In the genomic region with DNA sequence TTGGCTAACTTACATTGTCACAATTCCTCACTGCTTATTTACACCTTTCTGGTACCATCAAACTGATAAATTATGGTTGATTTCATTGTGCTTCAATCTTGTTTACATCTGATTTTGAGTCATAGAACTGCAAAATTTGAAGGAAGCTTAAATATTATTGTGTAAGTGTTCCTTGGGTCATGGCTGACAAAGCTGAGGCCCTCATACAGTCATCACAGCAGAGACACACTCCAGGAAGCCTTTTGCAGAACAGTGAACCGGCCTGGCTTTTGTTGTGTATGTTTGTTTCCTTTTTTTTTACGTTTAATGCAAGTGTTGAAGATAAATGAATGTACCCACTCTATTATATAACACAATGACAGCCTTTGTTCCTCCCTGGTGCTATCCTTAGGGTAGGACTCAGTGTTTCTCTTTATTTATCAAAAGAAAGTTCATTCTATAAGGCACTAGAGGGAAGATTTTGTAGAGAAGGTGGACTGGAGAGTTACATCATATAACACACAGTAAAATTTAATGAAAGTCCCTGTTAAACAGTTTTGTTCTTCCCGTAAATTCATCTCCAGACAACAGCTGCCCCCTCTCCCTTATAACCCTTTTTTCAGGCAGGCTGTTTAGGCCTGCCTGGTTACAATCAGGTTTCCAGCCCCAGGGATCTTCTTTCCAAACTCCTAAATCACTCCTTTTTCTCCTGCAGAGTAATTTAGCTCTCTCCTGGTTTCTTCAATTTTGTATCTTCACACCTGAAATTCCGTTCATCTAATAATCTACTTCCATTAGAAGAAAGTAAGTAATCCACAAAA, we compare ENCODE assay signal across 16 cellular contexts. TPM values are rescaled to one million over a fixed set of nuclear protein-coding genes. Genes with fewer than 3 reads are reported as not detected.
DNase-seq lines count a peak whose midpoint lies in the region; ATAC-seq, FAIRE-seq and TF ChIP-seq lines count a peak whose summit lies in the region.
"Had no signal": no experiment of that assay in that cellular context is flagged by ENCODE, and none has a peak within 500 bp of the region (broad histone marks: within the 10 kb centered on the region; RNA-seq: fewer than 3 reads in every experiment).

No MANE protein-coding gene starts in this region.

- no peak for TF ChIP-seq CTCF in right lobe of liver (IDR thresholded peaks at IDR 0.05)
- no peak for TF ChIP-seq CTCF in HepG2 (CRISPR knock-in tag; IDR thresholded peaks at IDR 0.05)
- no peak for TF ChIP-seq CTCF in left lung (IDR thresholded peaks at IDR 0.05)
- TF ChIP-seq CTCF in heart right ventricle (IDR thresholded peaks at IDR 0.05), result no peak

- H3K4me3 ChIP-seq in right lobe of liver (no peak overlapping the region), HepG2 (replicated peaks in 1 of 3; ENCODE audit: insufficient read depth in 1 of 3, low read depth in 2 of 3, low read length in 3 of 3) (no peak overlapping the region), left lung (no peak overlapping the region), heart right ventricle (no peak overlapping the region)
- H3K4me3 ChIP-seq: colonic mucosa, sigmoid colon, transverse colon had no signal

- FAIRE-seq in HepG2 (lab: Jason Lieb, UNC), result no peak

- intact Hi-C loops in right lobe of liver (cut with DNase I) (no loop called here), HepG2 (cut with micrococcal nuclease; ENCODE audit: unreplicated experiment) (no loop called here), left lung (cut with DNase I) (no loop called here), Right ventricle myocardium superior (cut with DNase I) (no loop called here), left cardiac atrium (cut with DNase I) (no loop called here), heart right ventricle (cut with DNase I) (no loop called here)

- no peaks in the 10 kb centered on the region for H3K79me2 ChIP-seq in HepG2 (ENCODE audit: insufficient read depth, low read length)

- no peak overlapping the region for H3K27ac ChIP-seq in right lobe of liver
- no peak overlapping the region for H3K27ac ChIP-seq in HepG2 (ENCODE audit: extremely low read length, insufficient read depth, low read length)
- peak overlapping the region in 1 of 2 donors; percentile 41 for H3K27ac ChIP-seq in left lung
- peak overlapping the region in 1 of 10 donors; percentile 41 for H3K27ac ChIP-seq in heart right ventricle
- H3K27ac ChIP-seq: colonic mucosa, transverse colon had no signal

- no peak overlapping the region for H3K4me2 ChIP-seq in HepG2 (ENCODE audit: low read depth, low read length)

- in situ Hi-C loops in HepG2 (cut with HindIII; ENCODE audit: extremely low pct_ligation_motif_present, low pct_unique_long_range_greater_than_20kb), result no loop called here

- POLR2A ChIA-PET in HepG2 (lab: Yijun Ruan, JAX), result no interaction called here

- H3K4me1 ChIP-seq in right lobe of liver (no peaks in the 10 kb centered on the region), HepG2 (ENCODE audit: insufficient read depth, low read length) (no peaks in the 10 kb centered on the region), left lung (peaks cover 4 to 13% of the 10 kb centered on the region in 2 donors), heart right ventricle (peaks cover 0 to 19% (median 0%) of the 10 kb centered on the region in 9 donors)
- H3K4me1 ChIP-seq: colonic mucosa, sigmoid colon had no signal

- TF ChIP-seq EP300 in HepG2 (IDR thresholded peaks at IDR 0.05; ENCODE audit: low read depth in 2 of 2, low read length in 2 of 2) (no peak), HepG2 (CRISPR knock-in tag; IDR thresholded peaks at IDR 0.05; ENCODE audit: borderline replicate concordance) (no peak)

- no peak for DNase-seq in right lobe of liver
- DNase-seq in HepG2 (ENCODE audit: low spot score), result no peak
- DNase-seq in amniotic epithelial cell (ENCODE audit: low read depth), result peak; percentile 80
- no peak for DNase-seq in left lung
- DNase-seq in Right ventricle myocardium superior, result no peak
- DNase-seq in left cardiac atrium, result no peak
- no peak for DNase-seq in heart right ventricle
- DNase-seq: activated CD4-positive, alpha-beta T cell treated with anti-CD3 and anti-CD28 coated beads, Interleukin-2, amount 50 U/mL, for 1 hour; activated naive CD4-positive, alpha-beta T cell treated with Interleukin-2 at 50 U/mL for 16 hours; colonic mucosa; GF-D8; KG1; NCI-H524 treated with DMSO at 0.1 percent for 48 hours; sigmoid colon; transverse colon had no signal

- H2AFZ ChIP-seq in HepG2 (ENCODE audit: low read length), result no peak overlapping the region

- ATAC-seq in right lobe of liver (peak in 3 of 4 donors; percentile 28 to 53 (median 28)), HepG2 (no peak), left lung (peak; percentile 59), Right ventricle myocardium superior (ENCODE audit: poor library complexity) (no peak), left cardiac atrium (no peak), heart right ventricle (no peak), GM19035 (IDR thresholded peaks at IDR 0.05; ENCODE audit: unreplicated experiment) (no peak)

- H3K27me3 ChIP-seq in right lobe of liver (no peaks in the 10 kb centered on the region), HepG2 (ENCODE audit: control insufficient read depth in 1 of 2, insufficient read depth in 2 of 2, low read length in 2 of 2) (no peaks in the 10 kb centered on the region), left lung (no peaks in the 10 kb centered on the region), heart right ventricle (no peaks in the 10 kb centered on the region)
- H3K27me3 ChIP-seq: colonic mucosa, sigmoid colon, transverse colon had no signal

- H3K9me3 ChIP-seq in right lobe of liver, result no peaks in the 10 kb centered on the region
- no peaks in the 10 kb centered on the region for H3K9me3 ChIP-seq in HepG2 (ENCODE audit: low read length)
- no peaks in the 10 kb centered on the region for H3K9me3 ChIP-seq in left lung
- no peaks in the 10 kb centered on the region for H3K9me3 ChIP-seq in heart right ventricle
- H3K9me3 ChIP-seq: colonic mucosa, sigmoid colon, transverse colon had no signal

- H4K20me1 ChIP-seq in HepG2 (ENCODE audit: insufficient read depth, low read length), result no peaks in the 10 kb centered on the region

- no TSS peak for BruUV-seq in HepG2 (replicated peaks; lab: Mats Ljungman, UMichigan)

- H3K9ac ChIP-seq in HepG2 (ENCODE audit: insufficient read depth, low read depth, low read length), result no peak overlapping the region

- no peaks in the 10 kb centered on the region for H3K36me3 ChIP-seq in right lobe of liver
- no peaks in the 10 kb centered on the region for H3K36me3 ChIP-seq in HepG2 (replicated peaks in 1 of 2; ENCODE audit: control insufficient read depth in 1 of 2, insufficient read depth in 2 of 2, low read length in 2 of 2)
- H3K36me3 ChIP-seq in left lung, result no peaks in the 10 kb centered on the region
- H3K36me3 ChIP-seq in heart right ventricle, result no peaks in the 10 kb centered on the region
- H3K36me3 ChIP-seq: colonic mucosa, sigmoid colon, transverse colon had no signal

- TF ChIP-seq POLR2A in right lobe of liver (IDR thresholded peaks at IDR 0.05), result no peak
- no peak for TF ChIP-seq POLR2A in HepG2 (IDR thresholded peaks at IDR 0.05; ENCODE audit: insufficient read depth in 1 of 2, low read depth in 2 of 2, low read length in 2 of 2)

- WGBS in right lobe of liver (ENCODE audit: insufficient coverage, low coverage, low lambda C conversion rate, missing lambda C conversion rate), result 67% methylated on average over 4 of the region's 4 CpGs
- WGBS in HepG2 (ENCODE audit: low lambda C conversion rate), result 30% methylated on average over 4 of the region's 4 CpGs
- WGBS in heart right ventricle, 2 donors, result 76 to 79% methylated on average over 4 of the region's 4 CpGs

- CTCF ChIA-PET in HepG2 (lab: Yijun Ruan, JAX; ENCODE audit: low intra/inter-chr PET ratio, low total read pairs), result no interaction called here

- no peak for TF ChIP-seq RAD21 in HepG2 (CRISPR knock-in tag; IDR thresholded peaks at IDR 0.05)

TF ChIP-seq in HepG2, 621 proteins besides CTCF, POLR2A, EP300 and RAD21 (continues in another document):
- TF ChIP-seq KDM6A (CRISPR knock-in tag; IDR thresholded peaks at IDR 0.05; ENCODE audit: low read depth) (no peak), PRPF4 (IDR thresholded peaks at IDR 0.05; ENCODE audit: low read depth, low read length, poor library complexity, severe bottlenecking) (no peak)

RNA-seq across cellular contexts. Expression of a gene that starts 34.3 kb away (rescaled TPM):
- total RNA-seq in right lobe of liver (10 to 100 TPM; 11.5 to 14.0 (median 12.0) TPM), HepG2 (2016; rRNA removed; fragmentation: Illumina TruSeq; extraction: Trizol) (43.6 and 53.0 TPM in 2 replicates), left lung (10 to 100 TPM; 23.5 to 25.2 TPM), Right ventricle myocardium superior (9.6 TPM), left cardiac atrium (10 to 100 TPM; 14.0 to 15.8 TPM), heart right ventricle (10 to 100 TPM in 9 of 10 donors, 1 to 10 TPM in 1; 8.6 to 16.0 (median 12.7) TPM)
- 7.4 and 8.8 TPM in 2 replicates for total RNA-seq in HepG2 (2016; cell fraction: cytosol; rRNA removed; fragmentation: Illumina TruSeq; extraction: Trizol; ENCODE audit: low read depth)
- total RNA-seq in HepG2 (2016; cell fraction: insoluble cytoplasmic fraction; rRNA removed; fragmentation: Illumina TruSeq; extraction: Trizol), result 43.7 and 51.2 TPM in 2 replicates
- 10.1 and 11.1 TPM in 2 replicates for total RNA-seq in HepG2 (2016; cell fraction: membrane; rRNA removed; fragmentation: Illumina TruSeq; extraction: Trizol)
- 71.1 and 72.8 TPM in 2 replicates for total RNA-seq in HepG2 (2016; cell fraction: nucleus; rRNA removed; fragmentation: Illumina TruSeq; extraction: Trizol)
- polyA plus RNA-seq in HepG2 (2011; rRNA removed) (16.8 and 21.5 TPM in 2 replicates), heart right ventricle (10 to 100 TPM; 10.6 to 46.1 TPM)
- polyA plus RNA-seq in HepG2 (2011; cell fraction: cytosol; rRNA removed), result 8.6 and 13.6 TPM in 2 replicates
- 17.7 and 23.0 TPM in 2 replicates for polyA plus RNA-seq in HepG2 (2011; cell fraction: nucleus; rRNA removed)
- polyA plus RNA-seq in HepG2 (2012), result 27.3 and 36.2 TPM in 2 replicates
- polyA plus RNA-seq in HepG2 (2016; cell fraction: cytosol; fragmentation: Illumina TruSeq; extraction: Trizol; ENCODE audit: low read depth), result 3.0 and 3.5 TPM in 2 replicates
- 49.9 and 56.7 TPM in 2 replicates for polyA plus RNA-seq in HepG2 (2016; cell fraction: insoluble cytoplasmic fraction; fragmentation: Illumina TruSeq; extraction: Trizol; ENCODE audit: low read depth)
- 6.4 and 6.9 TPM in 2 replicates for polyA plus RNA-seq in HepG2 (2016; cell fraction: membrane; fragmentation: Illumina TruSeq; extraction: Trizol; ENCODE audit: low read depth)
- 52.1 and 58.8 TPM in 2 replicates for polyA plus RNA-seq in HepG2 (2016; cell fraction: nucleus; fragmentation: Illumina TruSeq; extraction: Trizol; ENCODE audit: insufficient read depth, low read depth)
- polyA minus RNA-seq in HepG2 (2011; rRNA and poly(A)+ RNA removed; ENCODE audit: low replicate concordance), result 33.2 and 45.3 TPM in 2 replicates
- 12.4 and 13.6 TPM in 2 replicates for polyA minus RNA-seq in HepG2 (2011; cell fraction: cytosol; rRNA and poly(A)+ RNA removed)
- 158 and 171 TPM in 2 replicates for polyA minus RNA-seq in HepG2 (2011; cell fraction: nucleus; rRNA and poly(A)+ RNA removed)

Comparison
In these comparisons a context has a peak if more than half of its experiments do, and no peak if none do; other contexts are left out.
1. ATAC-seq: peak in right lobe of liver (3 of 4) and left lung (single experiment); none in HepG2 (single experiment), Right ventricle myocardium superior (single experiment), left cardiac atrium (0 of 2), heart right ventricle (0 of 8) and GM19035 (single experiment).